In genomic region chr17:67824735-67825626, GRCh38 we compare ENCODE assay signal across 7 cellular contexts. TPM values are rescaled to one million over a fixed set of nuclear protein-coding genes. Genes with fewer than 3 reads are reported as not detected.
DNase-seq lines count a peak whose midpoint lies in the region; ATAC-seq, FAIRE-seq and TF ChIP-seq lines count a peak whose summit lies in the region.

Gene BPTF, plus strand, starts transcription at chr17:67825503. Its CDS starts 222 bp downstream, at chr17:67825725.

- H3K9me3 ChIP-seq in astrocyte (ENCODE audit: insufficient read depth, low read depth, low read length) (no peaks in the 10 kb centered on the region), hepatocyte (ENCODE audit: low read depth) (no peaks in the 10 kb centered on the region)

- peaks cover 9% of the 10 kb centered on the region for H3K27me3 Mint-ChIP-seq in T-helper 2 cell treated with Interferon-gamma antibody and Interleukin-4, amounts not matched to agents 5 μg/mL and 100 μg/mL, for 36 hours (ENCODE audit: low read depth)
- no peaks in the 10 kb centered on the region for H3K27me3 Mint-ChIP-seq in astrocyte (ENCODE audit: low read depth, unreplicated experiment)

- H3K27me3 ChIP-seq in astrocyte (ENCODE audit: insufficient read depth, low read length): no peaks in the 10 kb centered on the region
- H3K27me3 ChIP-seq in hepatocyte: no peaks in the 10 kb centered on the region

- ATAC-seq in GM18502 (IDR thresholded peaks at IDR 0.05; ENCODE audit: poor library complexity, unreplicated experiment) (peak; percentile 90), HG02943 (IDR thresholded peaks at IDR 0.05; ENCODE audit: low read depth, unreplicated experiment) (peak; percentile 76)

- H3K9me2 ChIP-seq in hepatocyte (replicated peaks; ENCODE audit: insufficient read depth): no peaks in the 10 kb centered on the region

- H3K4me2 ChIP-seq in astrocyte (ENCODE audit: low read length) (peak within 1 kb of the TSS; percentile 96), hepatocyte (peak within 1 kb of the TSS; percentile 88)

- peaks cover 35% of the 10 kb centered on the region for H4K20me1 ChIP-seq in astrocyte (ENCODE audit: insufficient read depth, low read length)
- peaks cover 34% of the 10 kb centered on the region for H4K20me1 ChIP-seq in hepatocyte (ENCODE audit: insufficient read depth, poor library complexity, severe bottlenecking)

- peak within 1 kb of the TSS; percentile 82 for H3K27ac ChIP-seq in astrocyte (ENCODE audit: low read depth, low read length)
- H3K27ac ChIP-seq in hepatocyte: peak within 1 kb of the TSS; percentile 94

- H3K4me1 Mint-ChIP-seq in T-helper 2 cell treated with Interferon-gamma antibody and Interleukin-4, amounts not matched to agents 5 μg/mL and 100 μg/mL, for 36 hours (ENCODE audit: low read depth): peaks cover 23% of the 10 kb centered on the region
- peaks cover 11% of the 10 kb centered on the region for H3K4me1 Mint-ChIP-seq in astrocyte (ENCODE audit: low read depth, unreplicated experiment)

- H3K4me1 ChIP-seq in astrocyte (ENCODE audit: insufficient read depth, low read length) (peaks cover 12% of the 10 kb centered on the region), hepatocyte (ENCODE audit: insufficient read depth) (peaks cover 20% of the 10 kb centered on the region)

- peaks cover 16% of the 10 kb centered on the region for H3K36me3 Mint-ChIP-seq in T-helper 2 cell treated with Interferon-gamma antibody and Interleukin-4, amounts not matched to agents 5 μg/mL and 100 μg/mL, for 36 hours (ENCODE audit: low read depth)
- no peaks in the 10 kb centered on the region for H3K36me3 Mint-ChIP-seq in astrocyte (ENCODE audit: low read depth, unreplicated experiment)

- H2AFZ ChIP-seq in astrocyte (ENCODE audit: low read depth, low read length) (peak within 1 kb of the TSS; percentile 85), hepatocyte (peak within 1 kb of the TSS; percentile 87)

- DNase-seq in NCI-H1930 (lab: John Stamatoyannopoulos, UW): peak; percentile 90 to 95
- peak; percentile 90 for DNase-seq in T-helper 2 cell treated with Interferon-gamma antibody and Interleukin-4, amounts not matched to agents 5 μg/mL and 100 μg/mL, for 36 hours (ENCODE audit: low spot score)
- peak; percentile 70 for DNase-seq in astrocyte (ENCODE audit: low read depth)
- DNase-seq in hepatocyte (ENCODE audit: low spot score): peak; percentile 97
- DNase-seq in retinal pigment epithelial cell (ENCODE audit: low read depth): peak; percentile 46

- no peak for FAIRE-seq in astrocyte (lab: Jason Lieb, UNC)

- H3K4me3 ChIP-seq in astrocyte (ENCODE audit: insufficient read depth, low read depth, low read length) (peak within 1 kb of the TSS; percentile 83), hepatocyte (peak within 1 kb of the TSS; percentile 74), retinal pigment epithelial cell (ENCODE audit: low read length) (peak within 1 kb of the TSS; percentile 93)

- TF ChIP-seq CTCF in astrocyte (IDR thresholded peaks at IDR 0.05; ENCODE audit: insufficient read depth, low read depth, low read length): peak; percentile 59
- TF ChIP-seq CTCF in hepatocyte (IDR thresholded peaks at IDR 0.05; ENCODE audit: poor library complexity): peak; percentile 87
- peak; percentile 72 for TF ChIP-seq CTCF in retinal pigment epithelial cell (conservative IDR thresholded peaks at IDR 0.05; ENCODE audit: low read depth, low read length)

- peak within 1 kb of the TSS; percentile 92 for H3K9ac ChIP-seq in astrocyte (ENCODE audit: low read length)

- no peaks in the 10 kb centered on the region for H3K9me3 Mint-ChIP-seq in T-helper 2 cell treated with Interferon-gamma antibody and Interleukin-4, amounts not matched to agents 5 μg/mL and 100 μg/mL, for 36 hours
- H3K9me3 Mint-ChIP-seq in astrocyte (ENCODE audit: unreplicated experiment): no peaks in the 10 kb centered on the region

- H3K36me3 ChIP-seq in astrocyte (ENCODE audit: insufficient read depth, low read length) (no peaks in the 10 kb centered on the region), hepatocyte (replicated peaks; ENCODE audit: insufficient read depth, low read depth) (no peaks in the 10 kb centered on the region)

- H3K4me3 Mint-ChIP-seq in T-helper 2 cell treated with Interferon-gamma antibody and Interleukin-4, amounts not matched to agents 5 μg/mL and 100 μg/mL, for 36 hours: peak within 1 kb of the TSS; percentile 98
- H3K4me3 Mint-ChIP-seq in astrocyte (ENCODE audit: unreplicated experiment): peak within 1 kb of the TSS; percentile 95

- H3K27ac Mint-ChIP-seq in T-helper 2 cell treated with Interferon-gamma antibody and Interleukin-4, amounts not matched to agents 5 μg/mL and 100 μg/mL, for 36 hours: peak within 1 kb of the TSS; percentile 99
- peak within 1 kb of the TSS; percentile 86 for H3K27ac Mint-ChIP-seq in astrocyte (ENCODE audit: unreplicated experiment)

- peaks cover 41% of the 10 kb centered on the region for H3K79me2 ChIP-seq in astrocyte (ENCODE audit: insufficient read depth, low read length)
- peaks cover 41% of the 10 kb centered on the region for H3K79me2 ChIP-seq in hepatocyte

- under 1% methylated on average over 62 of the region's 88 CpGs for WGBS in hepatocyte (ENCODE audit: low lambda C conversion rate, missing lambda C conversion rate)

RNA-seq across cellular contexts. Expression of gene BPTF, which starts in this region (rescaled TPM):
- total RNA-seq in astrocyte (72.7 and 73.9 TPM in 2 replicates), hepatocyte (46.3 and 51.9 TPM in 2 replicates)
- polyA plus RNA-seq in hepatocyte: 38.1 and 48.9 TPM in 2 replicates

Comparison
In these comparisons a context has a peak if more than half of its experiments do, and no peak if none do; other contexts are left out.
1. Peak in every context shown above with its lines: DNase-seq, ATAC-seq, H3K4me3 ChIP-seq and H3K27ac ChIP-seq.
2. DNase-seq: peak in every context shown above with its lines; median percentile 97 in hepatocyte; 92 in NCI-H1930; 90 in T-helper 2 cell treated with Interferon-gamma antibody and Interleukin-4, amounts not matched to agents 5 μg/mL and 100 μg/mL, for 36 hours; 70 in astrocyte; 46 in retinal pigment epithelial cell.